ENCODE assay signal across 10 cellular contexts in the genomic region with DNA sequence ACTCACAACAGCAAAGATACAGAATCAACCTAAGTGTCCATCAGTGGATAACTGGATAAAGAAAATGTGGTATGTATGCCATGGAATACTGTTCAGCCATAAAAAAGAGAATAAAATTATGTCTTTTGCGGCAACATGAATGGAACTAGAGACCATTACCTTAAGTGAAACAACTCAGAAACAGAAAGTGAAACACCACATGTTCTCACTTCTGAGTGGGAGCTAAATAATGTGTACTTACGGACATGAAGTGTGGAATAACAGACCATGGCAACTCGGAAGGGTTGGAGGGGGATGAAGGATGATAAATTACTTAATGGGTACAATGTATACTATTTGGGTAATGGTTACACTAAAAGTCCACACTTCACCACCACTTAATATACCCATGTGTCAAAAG.
"Had no signal": no experiment of that assay in that cellular context is flagged by ENCODE, and none has a peak within 500 bp of the region (broad histone marks: within the 10 kb centered on the region; RNA-seq: fewer than 3 reads in every experiment).

No MANE protein-coding gene starts in this region.

- H2AFZ ChIP-seq: GM23248 had no signal

- H3K9me3 ChIP-seq: HAP-1 had no signal

- H3K4me3 ChIP-seq: GM23248, HAP-1, K562 had no signal

- H3K36me3 ChIP-seq: HAP-1 had no signal

- H3K9me3 Mint-ChIP-seq: HFFc6 had no signal

- H3K4me2 ChIP-seq: KMS-11 had no signal

- H3K27ac Mint-ChIP-seq: HFFc6 had no signal

- H3K4me3 Mint-ChIP-seq: HFFc6 had no signal

- H3K9ac ChIP-seq: GM23248, KMS-11 had no signal

- ATAC-seq: HCT116, K562 had no signal

- DNase-seq: GM23248, GOT3, H7, HFFc6, IMR-90, Karpas-422 had no signal

- H3K27ac ChIP-seq: GM23248, KMS-11 had no signal
